In the genomic region with DNA sequence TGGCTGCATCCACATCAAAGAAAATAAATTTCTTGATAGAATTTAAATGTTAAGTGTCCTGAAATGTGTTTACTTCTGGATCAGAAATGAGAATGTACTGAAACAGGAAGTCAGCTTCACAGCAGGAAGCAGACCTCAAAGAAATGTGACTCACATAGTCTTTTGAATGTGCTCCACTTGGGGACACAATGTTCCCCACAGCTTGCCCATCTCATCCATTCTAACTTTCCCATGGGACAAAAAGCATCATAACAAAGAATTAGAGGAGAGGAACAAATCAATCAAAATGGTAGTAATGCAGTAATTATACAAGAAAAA, we compare ENCODE assay signal across 1 cellular context.
TF ChIP-seq lines count a peak whose summit lies in the region.

No MANE protein-coding gene starts in this region.

TF ChIP-seq in SK-N-SH treated with all-trans-retinoic acid at 6 μM for 48 hours, 23 proteins besides CTCF, POLR2A, EP300 and RAD21 (continued from another document):
- TF ChIP-seq PPARA (CRISPR knock-in tag; IDR thresholded peaks at IDR 0.05; ENCODE audit: borderline replicate concordance) (no peak), BACH2 (CRISPR knock-in tag; IDR thresholded peaks at IDR 0.05; ENCODE audit: borderline replicate concordance) (no peak), OSR1 (CRISPR knock-in tag; IDR thresholded peaks at IDR 0.05) (no peak), ZFP3 (CRISPR knock-in tag; IDR thresholded peaks at IDR 0.05) (no peak), ZC3H10 (CRISPR knock-in tag; IDR thresholded peaks at IDR 0.05) (no peak), ARNTL (CRISPR knock-in tag; IDR thresholded peaks at IDR 0.05; ENCODE audit: borderline replicate concordance, low read depth) (no peak), CSDC2 (CRISPR knock-in tag; IDR thresholded peaks at IDR 0.05) (no peak), TCF4 (CRISPR knock-in tag; IDR thresholded peaks at IDR 0.05; ENCODE audit: borderline replicate concordance) (no peak), SNAI2 (CRISPR knock-in tag; IDR thresholded peaks at IDR 0.05) (no peak), TOX (CRISPR knock-in tag; IDR thresholded peaks at IDR 0.05; ENCODE audit: borderline replicate concordance) (no peak), ZFP30 (CRISPR knock-in tag; IDR thresholded peaks at IDR 0.05) (no peak)
- TF ChIP-seq, protein P1, sequence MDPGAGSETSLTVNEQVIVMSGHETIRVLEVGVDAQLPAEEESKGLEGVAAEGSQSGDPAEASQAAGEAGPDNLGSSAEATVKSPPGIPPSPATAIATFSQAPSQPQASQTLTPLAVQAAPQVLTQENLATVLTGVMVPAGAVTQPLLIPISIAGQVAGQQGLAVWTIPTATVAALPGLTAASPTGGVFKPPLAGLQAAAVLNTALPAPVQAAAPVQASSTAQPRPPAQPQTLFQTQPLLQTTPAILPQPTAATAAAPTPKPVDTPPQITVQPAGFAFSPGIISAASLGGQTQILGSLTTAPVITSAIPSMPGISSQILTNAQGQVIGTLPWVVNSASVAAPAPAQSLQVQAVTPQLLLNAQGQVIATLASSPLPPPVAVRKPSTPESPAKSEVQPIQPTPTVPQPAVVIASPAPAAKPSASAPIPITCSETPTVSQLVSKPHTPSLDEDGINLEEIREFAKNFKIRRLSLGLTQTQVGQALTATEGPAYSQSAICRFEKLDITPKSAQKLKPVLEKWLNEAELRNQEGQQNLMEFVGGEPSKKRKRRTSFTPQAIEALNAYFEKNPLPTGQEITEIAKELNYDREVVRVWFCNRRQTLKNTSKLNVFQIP (CRISPR knock-in tag; IDR thresholded peaks at IDR 0.05; ENCODE audit: borderline replicate concordance, low read depth): no peak
- TF ChIP-seq, protein P2, sequence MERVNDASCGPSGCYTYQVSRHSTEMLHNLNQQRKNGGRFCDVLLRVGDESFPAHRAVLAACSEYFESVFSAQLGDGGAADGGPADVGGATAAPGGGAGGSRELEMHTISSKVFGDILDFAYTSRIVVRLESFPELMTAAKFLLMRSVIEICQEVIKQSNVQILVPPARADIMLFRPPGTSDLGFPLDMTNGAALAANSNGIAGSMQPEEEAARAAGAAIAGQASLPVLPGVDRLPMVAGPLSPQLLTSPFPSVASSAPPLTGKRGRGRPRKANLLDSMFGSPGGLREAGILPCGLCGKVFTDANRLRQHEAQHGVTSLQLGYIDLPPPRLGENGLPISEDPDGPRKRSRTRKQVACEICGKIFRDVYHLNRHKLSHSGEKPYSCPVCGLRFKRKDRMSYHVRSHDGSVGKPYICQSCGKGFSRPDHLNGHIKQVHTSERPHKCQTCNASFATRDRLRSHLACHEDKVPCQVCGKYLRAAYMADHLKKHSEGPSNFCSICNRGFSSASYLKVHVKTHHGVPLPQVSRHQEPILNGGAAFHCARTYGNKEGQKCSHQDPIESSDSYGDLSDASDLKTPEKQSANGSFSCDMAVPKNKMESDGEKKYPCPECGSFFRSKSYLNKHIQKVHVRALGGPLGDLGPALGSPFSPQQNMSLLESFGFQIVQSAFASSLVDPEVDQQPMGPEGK (CRISPR knock-in tag; IDR thresholded peaks at IDR 0.05; ENCODE audit: borderline replicate concordance): no peak
- TF ChIP-seq, protein P3, sequence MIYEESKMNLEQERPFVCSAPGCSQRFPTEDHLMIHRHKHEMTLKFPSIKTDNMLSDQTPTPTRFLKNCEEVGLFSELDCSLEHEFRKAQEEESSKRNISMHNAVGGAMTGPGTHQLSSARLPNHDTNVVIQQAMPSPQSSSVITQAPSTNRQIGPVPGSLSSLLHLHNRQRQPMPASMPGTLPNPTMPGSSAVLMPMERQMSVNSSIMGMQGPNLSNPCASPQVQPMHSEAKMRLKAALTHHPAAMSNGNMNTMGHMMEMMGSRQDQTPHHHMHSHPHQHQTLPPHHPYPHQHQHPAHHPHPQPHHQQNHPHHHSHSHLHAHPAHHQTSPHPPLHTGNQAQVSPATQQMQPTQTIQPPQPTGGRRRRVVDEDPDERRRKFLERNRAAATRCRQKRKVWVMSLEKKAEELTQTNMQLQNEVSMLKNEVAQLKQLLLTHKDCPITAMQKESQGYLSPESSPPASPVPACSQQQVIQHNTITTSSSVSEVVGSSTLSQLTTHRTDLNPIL (CRISPR knock-in tag; IDR thresholded peaks at IDR 0.05; ENCODE audit: low read depth): no peak
